Comparison of ENCODE assay signal across 11 cellular contexts in genomic region chr16:75266738-75267630, GRCh38. TPM values are rescaled to one million over a fixed set of nuclear protein-coding genes. Genes with fewer than 3 reads are reported as not detected.
DNase-seq lines count a peak whose midpoint lies in the region; ATAC-seq and TF ChIP-seq lines count a peak whose summit lies in the region.
"Had no signal": no experiment of that assay in that cellular context is flagged by ENCODE, and none has a peak within 500 bp of the region (broad histone marks: within the 10 kb centered on the region; RNA-seq: fewer than 3 reads in every experiment).

No MANE protein-coding gene starts in this region.

- TF ChIP-seq CTCF in cardiac muscle cell (IDR thresholded peaks at IDR 0.05; ENCODE audit: low read depth, low read length) (no peak), tibial nerve (IDR thresholded peaks at IDR 0.05) (no peak)

- intact Hi-C loops in left cardiac atrium (cut with DNase I) = loop anchor here in 1 of 2 donors (5.0 kb wide), 1 partner anchor 35 kb away; no protein-coding TSS in a partner anchor

- DNase-seq in cardiac muscle cell (ENCODE audit: low read depth in 1 of 2, low spot score in 1 of 2) = no peak
- no peak for DNase-seq in left cardiac atrium
- peak in 44 of 58 donors; percentile 15 to 84 (median 61) for DNase-seq in anterior cingulate cortex (lab: John Stamatoyannopoulos, UW)
- DNase-seq in mesenchymal stem cell = no peak
- no peak for DNase-seq in tibial nerve (ENCODE audit: low spot score in 2 of 2)
- no peak for DNase-seq in effector CD4-positive, alpha-beta T cell
- DNase-seq in stimulated activated naive CD4-positive, alpha-beta T cell (lab: John Stamatoyannopoulos, UW) = no peak
- DNase-seq: NCI-H748 treated with DMSO at 0.1 percent for 48 hours had no signal

- H2BK12ac ChIP-seq in mesenchymal stem cell (ENCODE audit: low read length in 2 of 2) = peak overlapping the region; percentile 49 to 89

- H2AFZ ChIP-seq in mesenchymal stem cell (ENCODE audit: low read depth, low read length) = no peak overlapping the region

- H3K9ac ChIP-seq in mesenchymal stem cell (ENCODE audit: low read length) = peak overlapping the region; percentile 97

- ATAC-seq in left cardiac atrium (no peak), HG02678 (IDR thresholded peaks at IDR 0.05; ENCODE audit: unreplicated experiment) (no peak)

- peak overlapping the region; percentile 87 to 90 for H3K4ac ChIP-seq in mesenchymal stem cell (ENCODE audit: low read depth in 1 of 2, low read length in 2 of 2)

- H3K4me1 ChIP-seq in cardiac muscle cell (ENCODE audit: low read depth) (peaks cover 48% of the 10 kb centered on the region), mesenchymal stem cell (ENCODE audit: control insufficient read depth, insufficient read depth, low read depth, low read length) (peaks cover 53% of the 10 kb centered on the region), tibial nerve (peaks cover 0 to 60% (median 36%) of the 10 kb centered on the region in 4 donors)

- H3K4me2 ChIP-seq in mesenchymal stem cell (ENCODE audit: low read length, poor library complexity, severe bottlenecking) = peak overlapping the region; percentile 70

- H3K27ac ChIP-seq in cardiac muscle cell (peak overlapping the region; percentile 91), mesenchymal stem cell (ENCODE audit: low read length, poor library complexity, severe bottlenecking) (peak overlapping the region; percentile 13), tibial nerve (peak overlapping the region in 3 of 4 donors; percentile 87 to 91 (median 90))

- peak overlapping the region; percentile 97 for H2AK5ac ChIP-seq in mesenchymal stem cell (ENCODE audit: low read length, severe bottlenecking)

- H2BK5ac ChIP-seq in mesenchymal stem cell (ENCODE audit: low read depth, low read length, poor library complexity, severe bottlenecking) = no peak overlapping the region

- H4K8ac ChIP-seq in mesenchymal stem cell (ENCODE audit: low read length) = peak overlapping the region; percentile 82

- peak overlapping the region; percentile 92 for H4K91ac ChIP-seq in mesenchymal stem cell (ENCODE audit: low read length)

- TF ChIP-seq EP300 in tibial nerve (IDR thresholded peaks at IDR 0.05) = no peak

- peaks cover 3% of the 10 kb centered on the region for H3K36me3 ChIP-seq in cardiac muscle cell
- H3K36me3 ChIP-seq in mesenchymal stem cell (ENCODE audit: control insufficient read depth in 1 of 2, insufficient read depth in 2 of 2, low read depth in 1 of 2, low read length in 2 of 2) = peaks cover 3 to 22% of the 10 kb centered on the region in 2 experiments
- H3K36me3 ChIP-seq in tibial nerve = no peaks in the 10 kb centered on the region

- peak overlapping the region; percentile 90 for H2BK120ac ChIP-seq in mesenchymal stem cell (ENCODE audit: low read depth, low read length)

- no peak overlapping the region for H3K14ac ChIP-seq in mesenchymal stem cell (ENCODE audit: low read length in 2 of 2)

- H3K4me3 ChIP-seq in cardiac muscle cell = no peak overlapping the region
- peak overlapping the region in 1 of 2 experiments; percentile 89 for H3K4me3 ChIP-seq in mesenchymal stem cell (ENCODE audit: insufficient read depth in 1 of 2, low read depth in 1 of 2, low read length in 2 of 2)
- H3K4me3 ChIP-seq in tibial nerve = peak overlapping the region in 1 of 4 donors; percentile 91

- TF ChIP-seq POLR2A in tibial nerve (IDR thresholded peaks at IDR 0.05) = no peak

- peak overlapping the region; percentile 92 to 94 for H3K18ac ChIP-seq in mesenchymal stem cell (ENCODE audit: low read depth in 1 of 2, low read length in 2 of 2)

- peak overlapping the region; percentile 80 for H2BK15ac ChIP-seq in mesenchymal stem cell (ENCODE audit: low read depth, poor library complexity, severe bottlenecking)

- 90% methylated on average over 27 of the region's 27 CpGs for WGBS in mesenchymal stem cell
- WGBS in tibial nerve, 2 donors = 55 to 56% methylated on average over 16 to 24 of the region's 27 CpGs

- H3K79me1 ChIP-seq in mesenchymal stem cell (replicated peaks; ENCODE audit: low read length, poor library complexity, severe bottlenecking) = peaks cover 12% of the 10 kb centered on the region

- H3K27me3 ChIP-seq in cardiac muscle cell = no peaks in the 10 kb centered on the region
- H3K27me3 ChIP-seq in mesenchymal stem cell (ENCODE audit: control insufficient read depth in 1 of 2, insufficient read depth in 1 of 2, low read length in 2 of 2) = no peaks in the 10 kb centered on the region
- H3K27me3 ChIP-seq in tibial nerve = no peaks in the 10 kb centered on the region

- H3K9me3 ChIP-seq in cardiac muscle cell (ENCODE audit: low read depth) (no peaks in the 10 kb centered on the region), mesenchymal stem cell (ENCODE audit: control insufficient read depth, low read length) (no peaks in the 10 kb centered on the region), tibial nerve (no peaks in the 10 kb centered on the region)

- no peak overlapping the region for H3K23ac ChIP-seq in mesenchymal stem cell (ENCODE audit: low read length in 2 of 2)

RNA-seq across cellular contexts. Expression of gene BCAR1, which starts 15.6 kb away (rescaled TPM):
- 105 and 121 TPM in 2 replicates for total RNA-seq in cardiac muscle cell
- polyA plus RNA-seq in cardiac muscle cell = 83.7 and 106 TPM in 2 replicates
- total RNA-seq in left cardiac atrium = 10 to 100 TPM; 46.5 to 65.9 TPM
- polyA plus RNA-seq in mesenchymal stem cell (2013, experiment 1 of 2) = 169 TPM
- polyA plus RNA-seq in mesenchymal stem cell (2013, experiment 2 of 2) = 176 TPM
- total RNA-seq in tibial nerve = 10 to 100 TPM; 41.0 to 57.3 (median 42.9) TPM

RNA-seq across cellular contexts. Expression of gene CTRB1, which starts 48.2 kb away (rescaled TPM):
- total RNA-seq in cardiac muscle cell = not detected in 2 replicates
- polyA plus RNA-seq in cardiac muscle cell = 0.22 and 1.1 TPM in 2 replicates
- total RNA-seq in left cardiac atrium = 1 to 10 TPM in 1 of 2 donors, under 1 TPM in 1; 0.39 to 1.4 TPM
- not detected for polyA plus RNA-seq in mesenchymal stem cell (2013, experiment 1 of 2)
- not detected for polyA plus RNA-seq in mesenchymal stem cell (2013, experiment 2 of 2)
- 10 to 100 TPM in 1 of 4 donors, 1 to 10 TPM in 2, under 1 TPM in 1; 0.59 to 24.3 (median 1.2) TPM for total RNA-seq in tibial nerve
- total RNA-seq: lung microvascular endothelial cell, subcutaneous adipose tissue had no signal

Comparison
In these comparisons a context has a peak if more than half of its experiments do, and no peak if none do; other contexts are left out.
1. DNase-seq: peak in anterior cingulate cortex (44 of 58); none in cardiac muscle cell (0 of 2), left cardiac atrium (single experiment), mesenchymal stem cell (single experiment), tibial nerve (0 of 2), effector CD4-positive, alpha-beta T cell (single experiment) and stimulated activated naive CD4-positive, alpha-beta T cell (0 of 6).
2. H3K27ac ChIP-seq: peak in every context shown above with its lines; median percentile 91 in cardiac muscle cell; 90 in tibial nerve; 13 in mesenchymal stem cell.